38 cellular contexts compared by ENCODE assay signal in the genomic region with DNA sequence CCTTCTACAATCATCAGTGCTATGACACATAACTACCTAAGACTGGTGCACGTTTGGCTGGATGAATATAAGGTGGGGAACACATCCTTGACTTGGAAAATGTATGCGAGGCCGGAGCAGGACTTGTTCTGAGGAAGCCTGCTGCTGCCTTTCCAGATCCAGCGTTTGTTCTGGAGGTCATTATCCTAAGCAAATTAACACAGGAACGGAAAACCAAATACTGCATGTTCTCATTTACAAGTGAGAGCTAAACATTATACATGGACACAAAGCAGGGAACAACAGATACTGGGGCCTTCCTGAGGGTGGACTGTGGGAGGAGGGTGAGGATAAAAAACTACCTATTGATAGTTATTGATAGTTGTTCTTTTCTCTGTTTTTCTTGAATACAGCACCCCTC. TPM values are rescaled to one million over a fixed set of nuclear protein-coding genes. Genes with fewer than 3 reads are reported as not detected.
"Had no signal": no experiment of that assay in that cellular context is flagged by ENCODE, and none has a peak within 500 bp of the region (broad histone marks: within the 10 kb centered on the region; RNA-seq: fewer than 3 reads in every experiment).

No MANE protein-coding gene starts in this region.

- DNase-seq: activated CD4-positive, alpha-beta T cell treated with anti-CD3 and anti-CD28 coated beads for 36 hours; activated CD4-positive, alpha-beta T cell treated with anti-CD3 and anti-CD28 coated beads, Interleukin-2, amount 10 ng/mL, durations not matched to agents 7 days and 5 days; activated CD4-positive, alpha-beta T cell treated with anti-CD3 and anti-CD28 coated beads, Interleukin-2, amount 50 U/mL, for 48 hours; activated CD8-positive, alpha-beta T cell treated with anti-CD3 and anti-CD28 coated beads, Interleukin-2, amount 10 ng/mL, durations not matched to agents 7 days and 5 days; activated gamma-delta T cell treated with Interleukin-2 at 50 U/mL for 16 hours; activated naive CD4-positive, alpha-beta T cell treated with anti-CD3 and anti-CD28 coated beads for 36 hours; activated T-cell treated with anti-CD3 and anti-CD28 coated beads, Interleukin-2, amount 50 U/mL, for 24 hours; adrenal gland; NCI-H1092 treated with DMSO at 0.1 percent for 48 hours; NCI-H1417; NCI-H146; NCI-H187; NCI-H2029 treated with DMSO at 0.1 percent for 48 hours; NCI-H2107; NCI-H2171 treated with DMSO at 0.1 percent for 48 hours; NCI-H2227 treated with DMSO at 0.1 percent for 48 hours; NCI-H446; NCI-H510A treated with DMSO at 0.1 percent for 48 hours; NCI-H82; NK-92 treated with Interleukin-12 subunit alpha and Interleukin-12 subunit beta, amount 100 ng/mL, for 24 hours; SHP77; SJCRH30 had no signal

- H3K27me3 ChIP-seq: adrenal gland, body of pancreas, breast epithelium, SJCRH30 had no signal

- H3K4me1 ChIP-seq: adrenal gland, breast epithelium, SJCRH30 had no signal

- H3K9me3 ChIP-seq: adrenal gland, body of pancreas, breast epithelium, SJCRH30 had no signal

- H3K27ac ChIP-seq: adrenal gland, body of pancreas, breast epithelium, SJCRH30, SK-N-MC had no signal

- FAIRE-seq: astrocyte, K562, TTC549 had no signal

- H3K4me3 ChIP-seq: adrenal gland, body of pancreas, breast epithelium, K562, SJCRH30, SK-N-MC had no signal

- ATAC-seq: activated CD4-positive, alpha-beta T cell treated with anti-CD3 and anti-CD28 coated beads for 36 hours; activated CD4-positive, CD25-positive, alpha-beta regulatory T cell treated with anti-CD3 and anti-CD28 coated beads, Interleukin-2, amount 50 U/mL, for 24 hours; activated CD8-positive, alpha-beta T cell treated with anti-CD3 and anti-CD28 coated beads, Interleukin-2, amount 10 ng/mL, durations not matched to agents 7 days and 5 days; activated naive CD4-positive, alpha-beta T cell treated with anti-CD3 and anti-CD28 coated beads, Interleukin-2, amount 50 U/mL, for 72 hours; body of pancreas; K562; WTC11 had no signal

- H3K36me3 ChIP-seq: adrenal gland, breast epithelium, SJCRH30 had no signal

RNA-seq across cellular contexts. Expression of a gene that starts 10.8 kb away (rescaled TPM):
- total RNA-seq: OCI-LY7 had no signal

RNA-seq across cellular contexts. Expression of a gene that starts 58.5 kb away (rescaled TPM):
- total RNA-seq: activated CD4-positive, alpha-beta T cell treated with anti-CD3 and anti-CD28 coated beads for 36 hours; activated CD4-positive, alpha-beta T cell treated with anti-CD3 and anti-CD28 coated beads, Interleukin-2, amount 10 ng/mL, durations not matched to agents 7 days and 5 days; activated CD8-positive, alpha-beta T cell treated with anti-CD3 and anti-CD28 coated beads, Interleukin-2, amount 10 ng/mL, durations not matched to agents 7 days and 5 days; activated naive CD4-positive, alpha-beta T cell treated with anti-CD3 and anti-CD28 coated beads for 36 hours; activated naive CD4-positive, alpha-beta T cell treated with anti-CD3 and anti-CD28 coated beads, Interleukin-2, amount 50 U/mL, for 72 hours; activated T-helper 2 cell treated with anti-CD3 and anti-CD28 coated beads, Interferon-gamma antibody, Interleukin-2, Interleukin-4, amounts not matched to agents 10 μg/mL and 5 μg/mL and 100 μg/mL, durations not matched to agents 14 hours and 24 hours and 36 hours; adrenal gland; astrocyte; body of pancreas; breast epithelium; cardiac septum; K562; M059J; OCI-LY7; RPMI7951; SJCRH30; T-helper 1 cell treated with Interleukin-12 subunit alpha and Interleukin-12 subunit beta and Interleukin-4 antibody, amounts not matched to agents 30 ng/mL and 1 ng/mL, for 36 hours; T-helper 2 cell treated with Interferon-gamma antibody and Interleukin-4, amounts not matched to agents 100 ng/mL and 5 ng/mL, for 36 hours; WTC11 had no signal
- polyA plus RNA-seq: adrenal gland, K562 had no signal
